Comparison of ENCODE assay signal across 29 cellular contexts in genomic region chr9:12875216-12875615, GRCh38.
A peak's percentile ranks its signal among the peaks of the same experiment; 100 is the strongest.
DNase-seq lines count a peak whose midpoint lies in the region; ATAC-seq, FAIRE-seq and TF ChIP-seq lines count a peak whose summit lies in the region.
"Had no signal": no experiment of that assay in that cellular context is flagged by ENCODE, and none has a peak within 500 bp of the region (broad histone marks: within the 10 kb centered on the region; RNA-seq: fewer than 3 reads in every experiment).

No MANE protein-coding gene starts in this region.

- DNase-seq in GM23248 (peak; percentile 49), RWPE2 (ENCODE audit: low spot score) (no peak), fibroblast of mammary gland (ENCODE audit: low read depth) (peak; percentile 30), UCSD-AML1 (lab: John Stamatoyannopoulos, UW; ENCODE audit: unreplicated experiment) (no peak), CD1c-positive myeloid dendritic cell (ENCODE audit: extremely low spot score) (no peak), prostate gland (ENCODE audit: low spot score) (no peak)
- no peak for DNase-seq in stimulated activated CD4-positive, alpha-beta T cell treated with anti-CD3 and anti-CD28 coated beads, Interleukin-12 subunit alpha, Interleukin-12 subunit beta, amount 100 ng/mL, for 4 hours
- DNase-seq: ACHN; activated CD4-positive, alpha-beta T cell treated with anti-CD3 and anti-CD28 coated beads for 4 hours; activated CD8-positive, alpha-beta memory T cell treated with anti-CD3 and anti-CD28 coated beads for 24 hours; activated effector memory CD4-positive, alpha-beta T cell treated with anti-CD3 and anti-CD28 coated beads, Interleukin-2, amount 50 U/mL, for 16 hours; activated naive CD8-positive, alpha-beta T cell treated with anti-CD3 and anti-CD28 coated beads for 36 hours; COR-L47; DND-41; heart right ventricle; left cardiac atrium; MG63; NCI-H2029; NCI-H2227 treated with DMSO at 0.1 percent for 48 hours; nephron progenitor cell; ovary; spleen; stimulated activated CD4-positive, alpha-beta T cell treated with anti-CD3 and anti-CD28 coated beads, Interleukin-4, amount 100 ng/mL, for 1 hour; transverse colon had no signal

- H3K27ac ChIP-seq in GM23248 (no peak overlapping the region), RWPE2 (ENCODE audit: poor library complexity, severe bottlenecking) (peak overlapping the region; percentile 16), prostate gland (no peak overlapping the region)
- H3K27ac ChIP-seq: ascending aorta; BLaER1 treated with 17β-estradiol and CSF1 and Interleukin-3, amounts not matched to agents 10 nM and 100 nM; heart right ventricle; ovary; spleen; transverse colon had no signal

- no peaks in the 10 kb centered on the region for H4K20me1 ChIP-seq in GM23248 (ENCODE audit: insufficient read depth)
- H4K20me1 ChIP-seq: BLaER1 treated with 17β-estradiol and CSF1 and Interleukin-3, amounts not matched to agents 10 nM and 100 nM had no signal

- TF ChIP-seq POLR2A in prostate gland (IDR thresholded peaks at IDR 0.05): no peak

- no peaks in the 10 kb centered on the region for H3K9me2 ChIP-seq in GM23248 (ENCODE audit: insufficient read depth)

- H3K27me3 ChIP-seq in GM23248 (replicated peaks; ENCODE audit: insufficient read depth): no peaks in the 10 kb centered on the region
- H3K27me3 ChIP-seq in RWPE2 (ENCODE audit: insufficient read depth, poor library complexity, severe bottlenecking): no peaks in the 10 kb centered on the region
- no peaks in the 10 kb centered on the region for H3K27me3 ChIP-seq in prostate gland (replicated peaks; ENCODE audit: insufficient read depth)
- H3K27me3 ChIP-seq: ascending aorta; BLaER1 treated with 17β-estradiol and CSF1 and Interleukin-3, amounts not matched to agents 10 nM and 100 nM; heart right ventricle; MG63; ovary; spleen; transverse colon had no signal

- peak overlapping the region; percentile 11; the same call in 1 of the 2 replicates for H2AFZ ChIP-seq in GM23248

- H3K4me3 ChIP-seq in GM23248: no peak overlapping the region
- H3K4me3 ChIP-seq in RWPE2 (ENCODE audit: severe bottlenecking): no peak overlapping the region
- H3K4me3 ChIP-seq in fibroblast of mammary gland (ENCODE audit: control insufficient read depth, low read depth, low read length): no peak overlapping the region
- no peak overlapping the region for H3K4me3 ChIP-seq in prostate gland
- H3K4me3 ChIP-seq: ascending aorta; BLaER1 treated with 17β-estradiol and CSF1 and Interleukin-3, amounts not matched to agents 10 nM and 100 nM; GM12878; heart right ventricle; MG63; ovary; spleen; transverse colon had no signal

- 0 out of 3 replicates have a peak, but pooled peaks have one; percentile 33 for ATAC-seq in RWPE2 (ENCODE audit: low read depth)
- ATAC-seq: GM12878, heart right ventricle, left cardiac atrium had no signal

- peak; percentile 29 for FAIRE-seq in A204.1 (lab: Jason Lieb, UNC)
- FAIRE-seq: GM12878, H1 had no signal

- peaks cover 20% of the 10 kb centered on the region for H3K4me1 ChIP-seq in GM23248 (ENCODE audit: insufficient read depth)
- H3K4me1 ChIP-seq in RWPE2 (ENCODE audit: insufficient read depth, poor library complexity, severe bottlenecking): peaks cover 30% of the 10 kb centered on the region
- H3K4me1 ChIP-seq in prostate gland (replicated peaks): no peaks in the 10 kb centered on the region
- H3K4me1 ChIP-seq: ascending aorta; BLaER1 treated with 17β-estradiol and CSF1 and Interleukin-3, amounts not matched to agents 10 nM and 100 nM; spleen had no signal

- H3K9ac ChIP-seq in GM23248: no peak overlapping the region
- H3K9ac ChIP-seq: BLaER1 treated with 17β-estradiol and CSF1 and Interleukin-3, amounts not matched to agents 10 nM and 100 nM had no signal

- H3K9me3 ChIP-seq in GM23248 (ENCODE audit: low read depth) (no peaks in the 10 kb centered on the region), RWPE2 (ENCODE audit: severe bottlenecking) (no peaks in the 10 kb centered on the region), prostate gland (no peaks in the 10 kb centered on the region)
- H3K9me3 ChIP-seq: ascending aorta; BLaER1 treated with 17β-estradiol and CSF1 and Interleukin-3, amounts not matched to agents 10 nM and 100 nM; MG63; ovary; transverse colon had no signal

- H3K36me3 ChIP-seq in GM23248 (ENCODE audit: low read depth): no peaks in the 10 kb centered on the region
- no peaks in the 10 kb centered on the region for H3K36me3 ChIP-seq in RWPE2 (ENCODE audit: low read depth)
- H3K36me3 ChIP-seq in prostate gland: no peaks in the 10 kb centered on the region
- H3K36me3 ChIP-seq: ascending aorta; BLaER1 treated with 17β-estradiol and CSF1 and Interleukin-3, amounts not matched to agents 10 nM and 100 nM; heart right ventricle; MG63; ovary; spleen; transverse colon had no signal

- peaks cover 11% of the 10 kb centered on the region; the same call in 1 of the 2 replicates for H3F3A ChIP-seq in GM23248 (ENCODE audit: insufficient read depth)

- intact Hi-C loops in prostate gland (cut with DNase I): no loop called here

- no peak overlapping the region for H3K4me2 ChIP-seq in GM23248 (ENCODE audit: unreplicated experiment)
- H3K4me2 ChIP-seq: BLaER1 treated with 17β-estradiol and CSF1 and Interleukin-3, amounts not matched to agents 10 nM and 100 nM had no signal

- TF ChIP-seq CTCF in RWPE2 (IDR thresholded peaks at IDR 0.05; ENCODE audit: poor library complexity, severe bottlenecking) (no peak), fibroblast of mammary gland (conservative IDR thresholded peaks at IDR 0.05; ENCODE audit: control insufficient read depth, insufficient read depth, low read depth, low read length) (no peak), prostate gland (IDR thresholded peaks at IDR 0.05) (no peak)

- in situ Hi-C loops in GM23248 (cut with MboI): no loop called here

- H3K79me2 ChIP-seq in GM23248 (ENCODE audit: insufficient read depth): no peaks in the 10 kb centered on the region

Comparison
In these comparisons a context has a peak if more than half of its experiments do, and no peak if none do; other contexts are left out.
1. DNase-seq: peak in GM23248 (single experiment) and fibroblast of mammary gland (single experiment); none in RWPE2 (single experiment), UCSD-AML1 (single experiment), CD1c-positive myeloid dendritic cell (single experiment), stimulated activated CD4-positive, alpha-beta T cell treated with anti-CD3 and anti-CD28 coated beads, Interleukin-12 subunit alpha, Interleukin-12 subunit beta, amount 100 ng/mL, for 4 hours (single experiment) and prostate gland (single experiment).